Comparison of ENCODE assay signal across 27 cellular contexts in genomic region chr7:117122536-117122935, GRCh38.
DNase-seq lines count a peak whose midpoint lies in the region; ATAC-seq, FAIRE-seq and TF ChIP-seq lines count a peak whose summit lies in the region.
"Had no signal": no experiment of that assay in that cellular context is flagged by ENCODE, and none has a peak within 500 bp of the region (broad histone marks: within the 10 kb centered on the region; RNA-seq: fewer than 3 reads in every experiment).

No MANE protein-coding gene starts in this region.

- no peak overlapping the region for H3K27ac Mint-ChIP-seq in stimulated activated effector memory CD8-positive, alpha-beta T cell treated with anti-CD3 and anti-CD28 coated beads, Interleukin-12 subunit alpha, Interleukin-12 subunit beta, amount 100 ng/mL, for 72 hours
- H3K27ac Mint-ChIP-seq: CD4-positive, alpha-beta memory T cell had no signal

- POLR2A ChIA-PET in A549 (lab: Yijun Ruan, JAX) (no interaction called here), PC-3 (lab: Charles Lee; ENCODE audit: unreplicated experiment) (no interaction called here)

- H3F3A ChIP-seq in PC-3 (ENCODE audit: low read length, unreplicated experiment), result peaks cover 4% of the 10 kb centered on the region

- no peak overlapping the region for H2AFZ ChIP-seq in PC-3 (ENCODE audit: low read length)

- intact Hi-C loops in PC-3 (cut with micrococcal nuclease), result loop anchor here (5.0 to 10.0 kb wide), 3 partner anchors 115 to 948 kb away; no protein-coding TSS in a partner anchor
- intact Hi-C loops in testis (cut with DNase I; ENCODE audit: low total_unique reads), result no loop called here

- H3K9ac ChIP-seq in PC-3 (ENCODE audit: low read length), result no peak overlapping the region; the same call in 1 of the 2 replicates

- CTCF ChIA-PET in A549 (lab: Yijun Ruan, JAX) (interaction anchor here (0.6 to 2.0 kb wide), 3 partner anchors 128 to 416 kb away, joined by 3 to 5 read pairs (median 3); no protein-coding TSS in a partner anchor), PC-3 (lab: Charles Lee) (interaction anchor here (0.7 kb wide), 1 partner anchor 36 kb away, joined by 3 read pairs; no protein-coding TSS in a partner anchor)

- no peaks in the 10 kb centered on the region for H3K9me3 ChIP-seq in A549
- no peaks in the 10 kb centered on the region for H3K9me3 ChIP-seq in PC-3 (ENCODE audit: low read length)
- H3K9me3 ChIP-seq in testis, result no peaks in the 10 kb centered on the region

- no peaks in the 10 kb centered on the region for H3K9me2 ChIP-seq in PC-3 (replicated peaks; ENCODE audit: low read length)

- H3K4me3 Mint-ChIP-seq in stimulated activated effector memory CD8-positive, alpha-beta T cell treated with anti-CD3 and anti-CD28 coated beads, Interleukin-12 subunit alpha, Interleukin-12 subunit beta, amount 100 ng/mL, for 72 hours, result no peak overlapping the region
- H3K4me3 Mint-ChIP-seq: CD4-positive, alpha-beta memory T cell had no signal

- TF ChIP-seq POLR2A in A549 (IDR thresholded peaks at IDR 0.05; ENCODE audit: low read length) (no peak), testis (IDR thresholded peaks at IDR 0.05) (no peak)

- H3K36me3 ChIP-seq in PC-3 (ENCODE audit: low read depth, low read length) (no peaks in the 10 kb centered on the region), testis (ENCODE audit: low read depth, missing control alignments) (no peaks in the 10 kb centered on the region)

- H3K4me1 ChIP-seq in A549, result peaks cover 51% of the 10 kb centered on the region
- H3K4me1 ChIP-seq in PC-3 (ENCODE audit: insufficient read depth, low read length), result peaks cover 58% of the 10 kb centered on the region
- H3K4me1 ChIP-seq in testis, result no peaks in the 10 kb centered on the region

- BruUV-seq in PC-3 (replicated peaks; lab: Mats Ljungman, UMichigan), result no TSS peak

- H3K9me3 Mint-ChIP-seq in stimulated activated effector memory CD8-positive, alpha-beta T cell treated with anti-CD3 and anti-CD28 coated beads, Interleukin-12 subunit alpha, Interleukin-12 subunit beta, amount 100 ng/mL, for 72 hours, result no peaks in the 10 kb centered on the region
- H3K9me3 Mint-ChIP-seq: CD4-positive, alpha-beta memory T cell had no signal

- TF ChIP-seq CTCF in A549 (IDR thresholded peaks at IDR 0.05), result no peak
- TF ChIP-seq CTCF in PC-3 (conservative IDR thresholded peaks at IDR 0.05; ENCODE audit: low read depth, low read length), result no peak
- TF ChIP-seq CTCF in testis (IDR thresholded peaks at IDR 0.05), result no peak

- no peak for TF ChIP-seq RAD21 in A549 (conservative IDR thresholded peaks at IDR 0.05 in 1 of 2, IDR thresholded peaks at IDR 0.05 in 1 of 2)

- TF ChIP-seq EP300 in A549 (IDR thresholded peaks at IDR 0.05), result no peak

- 0 out of 2 replicates have a peak, but pooled peaks cover 4% of the 10 kb centered on the region for H3K79me2 ChIP-seq in PC-3 (ENCODE audit: low read length)

- H3K27me3 ChIP-seq in PC-3 (ENCODE audit: low read length), result no peaks in the 10 kb centered on the region
- H3K27me3 ChIP-seq in testis, result no peaks in the 10 kb centered on the region

- FAIRE-seq in A549 (lab: Jason Lieb, UNC) (peak; percentile 32), endometrium (lab: Jason Lieb, UNC) (peak; percentile 4)
- FAIRE-seq: A204.1, GM12891, H54 had no signal

- DNase-seq in A549 (ENCODE audit: low read depth in 1 of 2, low spot score in 1 of 2) (no peak), PC-3 (peak; percentile 35), cerebellar cortex (ENCODE audit: low spot score) (peak; percentile 54), testis (no peak)
- DNase-seq in effector CD4-positive, alpha-beta T cell, result no peak
- DNase-seq in stimulated activated effector memory CD8-positive, alpha-beta T cell treated with anti-CD3 and anti-CD28 coated beads, Interleukin-12 subunit alpha, Interleukin-12 subunit beta, amount 100 ng/mL, for 72 hours (ENCODE audit: low spot score in 2 of 2), result no peak
- DNase-seq: C1 segment of cervical spinal cord; CD4-positive, alpha-beta memory T cell; COR-L47; DMS79; EL; GDM1; KBM-7; MV-4-11; NCI-H1105; NCI-H146; NCI-H2029; NCI-H446 treated with DMSO at 0.1 percent for 48 hours; NCI-H526; SHP77 treated with DMSO at 0.1 percent for 48 hours had no signal

- ATAC-seq in A549 (no peak), PC-3 (no peak), GM21526 (IDR thresholded peaks at IDR 0.05; ENCODE audit: low FRiP score, unreplicated experiment) (no peak)
- no peak for ATAC-seq in stimulated activated effector memory CD8-positive, alpha-beta T cell treated with anti-CD3 and anti-CD28 coated beads, Interleukin-12 subunit alpha, Interleukin-12 subunit beta, amount 100 ng/mL, for 72 hours

- H4K20me1 ChIP-seq in PC-3 (ENCODE audit: low read length), result no peaks in the 10 kb centered on the region

- H3K4me2 ChIP-seq in A549, result no peak overlapping the region
- H3K4me2 ChIP-seq in PC-3 (ENCODE audit: low read length), result peak overlapping the region; percentile 11

- H3K4me1 Mint-ChIP-seq in stimulated activated effector memory CD8-positive, alpha-beta T cell treated with anti-CD3 and anti-CD28 coated beads, Interleukin-12 subunit alpha, Interleukin-12 subunit beta, amount 100 ng/mL, for 72 hours, result peaks cover 8% of the 10 kb centered on the region

- no peak overlapping the region for H3K4me3 ChIP-seq in A549
- no peak overlapping the region for H3K4me3 ChIP-seq in PC-3 (ENCODE audit: low read length)
- H3K4me3 ChIP-seq in testis, result no peak overlapping the region

- H3K27ac ChIP-seq in A549 (no peak overlapping the region), PC-3 (ENCODE audit: low read length) (no peak overlapping the region), testis (no peak overlapping the region)
- H3K27ac ChIP-seq: HL-60, RWPE1 had no signal

- H3K36me3 Mint-ChIP-seq in stimulated activated effector memory CD8-positive, alpha-beta T cell treated with anti-CD3 and anti-CD28 coated beads, Interleukin-12 subunit alpha, Interleukin-12 subunit beta, amount 100 ng/mL, for 72 hours, result peaks cover 11% of the 10 kb centered on the region
- H3K36me3 Mint-ChIP-seq: CD4-positive, alpha-beta memory T cell had no signal

TF ChIP-seq in A549, 52 proteins besides CTCF, POLR2A, EP300 and RAD21:
- TF ChIP-seq HEYL (CRISPR knock-in tag; IDR thresholded peaks at IDR 0.05), result no peak
- peak; percentile 96 for TF ChIP-seq MAFK (IDR thresholded peaks at IDR 0.05; ENCODE audit: partially characterized antibody)

Comparison
In these comparisons a context has a peak if more than half of its experiments do, and no peak if none do; other contexts are left out.
1. DNase-seq: peak in PC-3 (single experiment) and cerebellar cortex (single experiment); none in A549 (0 of 2), effector CD4-positive, alpha-beta T cell (single experiment), stimulated activated effector memory CD8-positive, alpha-beta T cell treated with anti-CD3 and anti-CD28 coated beads, Interleukin-12 subunit alpha, Interleukin-12 subunit beta, amount 100 ng/mL, for 72 hours (0 of 2) and testis (single experiment).